8 cellular contexts compared by ENCODE assay signal in the genomic region with DNA sequence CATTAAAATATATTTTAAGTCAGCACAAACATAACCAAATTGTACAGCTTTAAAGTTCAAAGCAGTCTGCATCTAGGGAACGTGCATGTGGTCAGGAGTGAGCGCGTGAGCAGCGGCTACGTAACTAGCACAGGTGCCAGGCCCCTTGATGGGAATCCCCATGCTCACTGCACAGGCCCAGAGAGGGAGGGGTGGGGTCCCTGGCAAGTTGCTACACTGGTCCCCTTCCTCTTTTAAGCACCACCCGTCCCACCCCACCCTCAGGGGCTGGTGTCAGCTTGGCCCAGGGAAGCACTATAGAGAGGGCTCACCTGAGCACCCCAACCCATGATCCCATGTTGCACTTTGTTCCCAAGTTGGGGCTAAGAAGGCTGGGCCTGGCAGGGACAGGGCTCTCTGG. TPM values are rescaled to one million over a fixed set of nuclear protein-coding genes. Genes with fewer than 3 reads are reported as not detected.
DNase-seq lines count a peak whose midpoint lies in the region; ATAC-seq and TF ChIP-seq lines count a peak whose summit lies in the region.

No MANE protein-coding gene starts in this region.

- intact Hi-C loops in left ventricle myocardium superior (cut with micrococcal nuclease) (no loop called here), stomach (cut with DNase I; ENCODE audit: low total_unique reads) (no loop called here)

- no peak for ATAC-seq in left ventricle myocardium superior
- no peak for ATAC-seq in HG02763 (IDR thresholded peaks at IDR 0.05; ENCODE audit: unreplicated experiment)

- H3K9me3 ChIP-seq in cardiac muscle cell (ENCODE audit: low read depth): no peaks in the 10 kb centered on the region
- H3K9me3 ChIP-seq in iPS-18c (ENCODE audit: control insufficient read depth, insufficient read depth, low read length): no peaks in the 10 kb centered on the region
- no peaks in the 10 kb centered on the region for H3K9me3 ChIP-seq in stomach

- no peaks in the 10 kb centered on the region for H3K27me3 Mint-ChIP-seq in activated naive CD8-positive, alpha-beta T cell

- H3K4me1 Mint-ChIP-seq in activated naive CD8-positive, alpha-beta T cell (ENCODE audit: low read depth): peaks cover 11% of the 10 kb centered on the region

- no peaks in the 10 kb centered on the region for H3K9me3 Mint-ChIP-seq in activated naive CD8-positive, alpha-beta T cell (ENCODE audit: low read depth)

- H3K36me3 ChIP-seq in cardiac muscle cell (peaks cover 16% of the 10 kb centered on the region), stomach (peaks cover 22 to 68% (median 61%) of the 10 kb centered on the region in 4 donors)

- TF ChIP-seq CTCF in cardiac muscle cell (IDR thresholded peaks at IDR 0.05; ENCODE audit: low read depth, low read length): no peak
- TF ChIP-seq CTCF in stomach (IDR thresholded peaks at IDR 0.05): no peak

- no peaks in the 10 kb centered on the region for H3K36me3 Mint-ChIP-seq in activated naive CD8-positive, alpha-beta T cell

- DNase-seq in cardiac muscle cell (ENCODE audit: low read depth in 1 of 2, low spot score in 1 of 2) (no peak), left ventricle myocardium superior (no peak), stomach (no peak), SW 1271 (lab: John Stamatoyannopoulos, UW) (no peak), NCI-H2029 (lab: John Stamatoyannopoulos, UW) (no peak)

- TF ChIP-seq EP300 in stomach (IDR thresholded peaks at IDR 0.05): no peak

- no peaks in the 10 kb centered on the region for H3K4me1 ChIP-seq in cardiac muscle cell (ENCODE audit: low read depth)
- H3K4me1 ChIP-seq in stomach: peaks cover 26 to 70% (median 60%) of the 10 kb centered on the region in 4 donors

- H3K4me3 ChIP-seq in cardiac muscle cell (peak overlapping the region; percentile 59), iPS-18c (ENCODE audit: insufficient read depth, low read depth, low read length) (peak overlapping the region; percentile 74), stomach (peak overlapping the region; percentile 86 to 98 (median 90))

- H3K27ac ChIP-seq in cardiac muscle cell (peak overlapping the region; percentile 79), stomach (peak overlapping the region; percentile 93 to 99 (median 98))

- no peak for TF ChIP-seq POLR2A in stomach (IDR thresholded peaks at IDR 0.05)

- H3K4me3 Mint-ChIP-seq in activated naive CD8-positive, alpha-beta T cell: peak overlapping the region; percentile 93

- H3K27me3 ChIP-seq in cardiac muscle cell (no peaks in the 10 kb centered on the region), stomach (no peaks in the 10 kb centered on the region)

- H3K27ac Mint-ChIP-seq in activated naive CD8-positive, alpha-beta T cell: peak overlapping the region; percentile 92

- WGBS in stomach, 5 donors: 6 to 24% (median 15%) methylated on average over 6 of the region's 6 CpGs

RNA-seq across cellular contexts. Expression of a gene that starts 0.8 kb away (rescaled TPM):
- total RNA-seq in cardiac muscle cell (27.6 and 41.3 TPM in 2 replicates), left ventricle myocardium superior (16.4 TPM), stomach (10 to 100 TPM; 26.3 to 81.7 (median 39.3) TPM)
- polyA plus RNA-seq in cardiac muscle cell (23.9 and 29.3 TPM in 2 replicates), stomach (10 to 100 TPM; 14.4 to 33.6 (median 27.3) TPM)

RNA-seq across cellular contexts. Expression of a gene that starts 5.1 kb away (rescaled TPM):
- 2.3 and 5.2 TPM in 2 replicates for total RNA-seq in cardiac muscle cell
- polyA plus RNA-seq in cardiac muscle cell: 0.46 and 2.6 TPM in 2 replicates
- not detected for total RNA-seq in left ventricle myocardium superior
- 1 to 10 TPM in 1 of 5 donors, not detected in 4; 1.3 TPM for total RNA-seq in stomach
- polyA plus RNA-seq in stomach: under 1 TPM; 0.19 to 0.83 (median 0.76) TPM

RNA-seq across cellular contexts. Expression of a gene that starts 35.2 kb away (rescaled TPM):
- 41.7 and 51.1 TPM in 2 replicates for total RNA-seq in cardiac muscle cell
- 35.5 and 42.3 TPM in 2 replicates for polyA plus RNA-seq in cardiac muscle cell
- 45.3 TPM for total RNA-seq in left ventricle myocardium superior
- total RNA-seq in stomach: 10 to 100 TPM; 19.6 to 75.4 (median 33.3) TPM
- polyA plus RNA-seq in stomach: 10 to 100 TPM; 18.1 to 22.8 (median 22.0) TPM

RNA-seq across cellular contexts. Expression of a gene that starts 35.3 kb away (rescaled TPM):
- 41.5 and 48.7 TPM in 2 replicates for total RNA-seq in cardiac muscle cell
- 31.3 and 37.4 TPM in 2 replicates for polyA plus RNA-seq in cardiac muscle cell
- total RNA-seq in left ventricle myocardium superior: 6.6 TPM
- 100 to 1,000 TPM in 2 of 5 donors, 10 to 100 TPM in 2, 1 to 10 TPM in 1; 6.7 to 172 (median 14.9) TPM for total RNA-seq in stomach
- polyA plus RNA-seq in stomach: 10 to 100 TPM; 18.9 to 36.9 (median 20.5) TPM

RNA-seq across cellular contexts. Expression of a gene that starts 50.4 kb away (rescaled TPM):
- 165 and 185 TPM in 2 replicates for total RNA-seq in cardiac muscle cell
- 216 and 247 TPM in 2 replicates for polyA plus RNA-seq in cardiac muscle cell
- 113 TPM for total RNA-seq in left ventricle myocardium superior
- 100 to 1,000 TPM in 1 of 5 donors, 10 to 100 TPM in 4; 23.9 to 104 (median 49.4) TPM for total RNA-seq in stomach
- 10 to 100 TPM; 40.3 to 69.7 (median 46.0) TPM for polyA plus RNA-seq in stomach
